ENCODE assay signal across 25 cellular contexts in genomic region chr3:10928396-10928960, GRCh38.
DNase-seq lines count a peak whose midpoint lies in the region; ATAC-seq and TF ChIP-seq lines count a peak whose summit lies in the region.
"Had no signal": no experiment of that assay in that cellular context is flagged by ENCODE, and none has a peak within 500 bp of the region (broad histone marks: within the 10 kb centered on the region; RNA-seq: fewer than 3 reads in every experiment).

No MANE protein-coding gene starts in this region.

- peaks cover 0 to 6% (median 4%) of the 10 kb centered on the region in 5 experiments for H3K9me3 Mint-ChIP-seq in brain
- H3K9me3 Mint-ChIP-seq: activated CD8-positive, alpha-beta T cell treated with anti-CD3 and anti-CD28 coated beads for 36 hours had no signal

- DNase-seq in activated naive CD4-positive, alpha-beta T cell treated with anti-CD3 and anti-CD28 coated beads, Interleukin-2, amount 50 U/mL, for 16 hours, result peak; percentile 4
- DNase-seq in activated naive CD4-positive, alpha-beta T cell (lab: John Stamatoyannopoulos, UW), result no peak
- DNase-seq in fibroblast of the aortic adventitia (ENCODE audit: low read depth) (peak; percentile 25), sciatic nerve (ENCODE audit: low spot score) (peak; percentile 39), NCI-H526 treated with DMSO at 0.1 percent for 48 hours (lab: John Stamatoyannopoulos, UW) (no peak), NCI-H146 (lab: John Stamatoyannopoulos, UW) (no peak)
- DNase-seq: activated CD4-positive, alpha-beta T cell treated with anti-CD3 and anti-CD28 coated beads for 36 hours; activated CD8-positive, alpha-beta T cell treated with anti-CD3 and anti-CD28 coated beads for 36 hours; central memory CD4-positive, alpha-beta T cell; effector memory CD8-positive, alpha-beta T cell; erythroblast; GDM1; Karpas-422; NCI-H1436 treated with DMSO at 0.1 percent for 48 hours; NCI-H524; NK-92 treated with Interleukin-12 subunit alpha and Interleukin-12 subunit beta, amount 100 ng/mL, for 24 hours; PC-9; SHP77 treated with DMSO at 0.1 percent for 48 hours; stimulated activated naive CD4-positive, alpha-beta T cell; T-helper 9 cell had no signal

- peaks cover 59% of the 10 kb centered on the region for H3K4me1 Mint-ChIP-seq in brain
- H3K4me1 Mint-ChIP-seq: activated CD4-positive, alpha-beta T cell treated with anti-CD3 and anti-CD28 coated beads for 36 hours had no signal

- no peak overlapping the region for H3K4me3 Mint-ChIP-seq in brain
- H3K4me3 Mint-ChIP-seq: activated CD4-positive, alpha-beta T cell treated with anti-CD3 and anti-CD28 coated beads for 36 hours; activated CD8-positive, alpha-beta T cell treated with anti-CD3 and anti-CD28 coated beads for 36 hours; effector memory CD8-positive, alpha-beta T cell had no signal

- ATAC-seq in sciatic nerve, result no peak
- ATAC-seq: activated CD4-positive, alpha-beta T cell treated with anti-CD3 and anti-CD28 coated beads for 36 hours; activated CD8-positive, alpha-beta T cell treated with anti-CD3 and anti-CD28 coated beads for 36 hours; effector memory CD8-positive, alpha-beta T cell; upper lobe of right lung had no signal

- intact Hi-C loops in sciatic nerve (cut with DNase I), result no loop called here

- no peaks in the 10 kb centered on the region for H3K36me3 Mint-ChIP-seq in brain

- TF ChIP-seq CTCF in brain (conservative IDR thresholded peaks at IDR 0.05), result no peak
- TF ChIP-seq CTCF in fibroblast of the aortic adventitia (IDR thresholded peaks at IDR 0.05; ENCODE audit: insufficient read depth, low read length), result no peak

- peaks cover 12% of the 10 kb centered on the region for H3K27me3 Mint-ChIP-seq in brain
- H3K27me3 Mint-ChIP-seq: activated CD8-positive, alpha-beta T cell treated with anti-CD3 and anti-CD28 coated beads for 36 hours had no signal

- peak overlapping the region in 4 of 5 experiments; percentile 48 to 97 (median 78) for H3K27ac Mint-ChIP-seq in brain
- H3K27ac Mint-ChIP-seq: activated CD4-positive, alpha-beta T cell treated with anti-CD3 and anti-CD28 coated beads for 36 hours; activated CD8-positive, alpha-beta T cell treated with anti-CD3 and anti-CD28 coated beads for 36 hours; effector memory CD8-positive, alpha-beta T cell had no signal

- H3K4me3 ChIP-seq in fibroblast of the aortic adventitia (ENCODE audit: low read depth, low read length), result no peak overlapping the region
- H3K4me3 ChIP-seq: BLaER1 treated with 17β-estradiol and CSF1 and Interleukin-3, amounts not matched to agents 10 nM and 100 nM; HAP-1; PC-9; suprapubic skin; upper lobe of right lung had no signal

Comparison
In these comparisons a context has a peak if more than half of its experiments do, and no peak if none do; other contexts are left out.
1. DNase-seq: peak in activated naive CD4-positive, alpha-beta T cell treated with anti-CD3 and anti-CD28 coated beads, Interleukin-2, amount 50 U/mL, for 16 hours (single experiment), fibroblast of the aortic adventitia (single experiment) and sciatic nerve (single experiment); none in activated naive CD4-positive, alpha-beta T cell (0 of 4), NCI-H526 treated with DMSO at 0.1 percent for 48 hours (single experiment) and NCI-H146 (single experiment).